ENCODE assay signal across 2 cellular contexts in the genomic region with DNA sequence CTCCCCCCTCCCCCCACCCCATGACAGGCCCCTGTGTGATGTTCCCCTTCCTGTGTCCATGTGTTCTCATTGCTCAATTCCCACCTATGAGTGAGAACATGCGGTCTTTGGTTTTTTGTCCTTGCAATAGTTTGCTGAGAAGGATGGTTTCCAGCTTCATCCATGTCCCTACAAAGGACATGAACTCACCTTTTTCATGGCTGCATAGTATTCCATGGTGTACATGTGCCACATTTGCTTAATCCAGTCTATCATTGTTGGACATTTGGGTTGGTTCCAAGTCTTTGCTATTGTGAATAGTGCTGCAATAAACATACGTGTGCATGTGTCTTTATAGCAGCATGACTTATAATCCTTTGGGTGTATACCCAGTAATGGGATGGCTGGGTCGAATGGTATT.
DNase-seq lines count a peak whose midpoint lies in the region; ATAC-seq, FAIRE-seq and TF ChIP-seq lines count a peak whose summit lies in the region.
"Not testable (repeated sequence)": the region's sequence is repeated elsewhere in the genome, so short reads cannot be mapped to it uniquely, and the experiment has no call there.

No MANE protein-coding gene starts in this region.

- not testable (repeated sequence) for H3K36me3 ChIP-seq in HEK293 (ENCODE audit: control insufficient read depth in 2 of 2, insufficient read depth in 1 of 2, low read length in 2 of 2); K562 (ENCODE audit: control insufficient read depth, insufficient read depth, low read length)

- not testable (repeated sequence) for H3K9ac ChIP-seq in K562 (ENCODE audit: insufficient read depth in 1 of 2, low read depth in 2 of 2, low read length in 2 of 2)

- H3K9me3 ChIP-seq in HEK293 (ENCODE audit: control insufficient read depth, insufficient read depth, low read depth, low read length); K562 (replicated peaks; ENCODE audit: control insufficient read depth, insufficient read depth, low read depth, low read length): not testable (repeated sequence)

- not testable (repeated sequence) for DNase-seq in K562 (ENCODE audit: extremely low read depth in 1 of 4, low spot score in 3 of 4)

- not testable (repeated sequence) for H4K20me1 ChIP-seq in K562 (replicated peaks; ENCODE audit: control insufficient read depth, insufficient read depth, low read length)

- not testable (repeated sequence) for H3K27ac ChIP-seq in HEK293 (ENCODE audit: extremely low read depth, low read depth, low read length); K562 (ENCODE audit: extremely low read depth, low read depth, low read length)

- POLR2A ChIA-PET in HEK293 (lab: Yijun Ruan, JAX); K562 (lab: Yijun Ruan, JAX): not testable (repeated sequence)

- H3K79me2 ChIP-seq in K562 (ENCODE audit: control insufficient read depth, insufficient read depth, low read length) = not testable (repeated sequence)

- H3K27me3 ChIP-seq in K562 (ENCODE audit: control insufficient read depth in 2 of 2, insufficient read depth in 2 of 2, low read length in 2 of 2) = not testable (repeated sequence)

- not testable (repeated sequence) for TF ChIP-seq RAD21 in K562 (CRISPR knock-in tag; conservative IDR thresholded peaks at IDR 0.05 in 1 of 2, IDR thresholded peaks at IDR 0.05 in 1 of 2)

- not testable (repeated sequence) for H2AFZ ChIP-seq in K562 (ENCODE audit: low read depth, low read length)

- FAIRE-seq in K562 (lab: Jason Lieb, UNC) = not testable (repeated sequence)

- not testable (repeated sequence) for TF ChIP-seq EP300 in K562 (IDR thresholded peaks at IDR 0.05; ENCODE audit: low read length)

- CTCF ChIA-PET in HEK293 (lab: Yijun Ruan, JAX); K562 (lab: Yijun Ruan, JAX; ENCODE audit: low intra/inter-chr PET ratio): not testable (repeated sequence)

- in situ Hi-C loops in K562 (cut with MboI) = not testable (repeated sequence)

- ATAC-seq in K562 = not testable (repeated sequence)

- BruUV-seq in K562 (replicated peaks; lab: Mats Ljungman, UMichigan) = not testable (repeated sequence)

- 0% methylated on average over 3 of the region's 3 CpGs for WGBS in K562 (ENCODE audit: insufficient coverage, low coverage, missing lambda C conversion rate)

- H3K4me2 ChIP-seq in K562 (ENCODE audit: insufficient read depth, low read length) = not testable (repeated sequence)

- not testable (repeated sequence) for H3K4me1 ChIP-seq in HEK293 (ENCODE audit: control insufficient read depth, insufficient read depth, low read length); K562 (replicated peaks in 1 of 2; ENCODE audit: control insufficient read depth in 2 of 2, insufficient read depth in 2 of 2, low read length in 2 of 2)

- H3K4me3 ChIP-seq in HEK293 (ENCODE audit: low read depth, low read length); K562: not testable (repeated sequence)

- not testable (repeated sequence) for TF ChIP-seq POLR2A in K562 (conservative IDR thresholded peaks at IDR 0.05)

- H3K9me1 ChIP-seq in K562 (ENCODE audit: control insufficient read depth, insufficient read depth, low read length) = not testable (repeated sequence)

- intact Hi-C loops in K562 (cut with micrococcal nuclease) = not testable (repeated sequence)

- TF ChIP-seq CTCF in HEK293 (tag by site-specific recombination; IDR thresholded peaks at IDR 0.05); K562 (IDR thresholded peaks at IDR 0.05 in 2 of 3, conservative IDR thresholded peaks at IDR 0.05 in 1 of 3; ENCODE audit: insufficient read depth in 2 of 3, low read depth in 1 of 3, low read length in 3 of 3): not testable (repeated sequence)

TF ChIP-seq in HEK293, 187 proteins besides CTCF, POLR2A, EP300 and RAD21:
- TF ChIP-seq ZNF146 (tag by site-specific recombination; IDR thresholded peaks at IDR 0.05) = peak; percentile 75
TF ChIP-seq in HEK293: peak in this region for 1; not testable (repeated sequence) for 186.

TF ChIP-seq in K562, 482 proteins besides CTCF, POLR2A, EP300 and RAD21:
- 0 out of 2 replicates have a peak, but pooled peaks have one; percentile 13 for TF ChIP-seq BCOR (IDR thresholded peaks at IDR 0.05)
- peak; percentile 79 for TF ChIP-seq ZNF146 (CRISPR knock-in tag; IDR thresholded peaks at IDR 0.05; ENCODE audit: unreplicated experiment)
